1 cellular context compared by ENCODE assay signal in the genomic region with DNA sequence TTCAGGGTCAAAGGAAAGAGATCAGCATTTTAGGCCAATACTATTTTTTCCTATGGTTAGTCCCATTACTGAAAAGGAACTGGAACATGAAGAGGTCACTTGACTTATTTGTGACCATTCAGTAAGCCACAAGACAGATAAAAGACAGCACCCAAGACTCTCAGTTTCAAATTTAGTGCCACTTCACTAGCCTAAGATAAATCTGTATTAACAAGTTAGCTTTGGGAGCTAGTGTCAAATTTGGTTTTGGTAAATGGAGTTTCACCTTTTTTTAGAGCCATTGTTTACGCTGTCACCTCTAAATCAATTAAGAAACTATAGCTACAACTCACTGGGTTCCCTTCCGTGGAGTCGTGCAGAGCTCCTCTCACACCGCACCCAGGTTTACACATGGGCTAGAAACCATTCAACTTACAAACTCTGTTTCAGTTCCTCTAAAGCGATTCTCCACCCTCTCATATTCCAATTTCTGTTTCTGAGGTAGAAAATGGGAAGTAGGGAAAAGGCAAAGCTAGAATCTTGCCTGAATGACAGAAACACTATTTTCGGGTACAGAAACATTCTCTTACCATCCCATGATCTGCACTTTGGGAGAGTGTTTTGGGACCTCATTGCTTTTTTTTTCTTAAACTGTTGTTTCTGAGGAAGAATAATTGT.
TF ChIP-seq lines count a peak whose summit lies in the region.

No MANE protein-coding gene starts in this region.

TF ChIP-seq in GM12878, 131 proteins besides CTCF, POLR2A, EP300 and RAD21 (continues in another document):
- TF ChIP-seq, protein P1, sequence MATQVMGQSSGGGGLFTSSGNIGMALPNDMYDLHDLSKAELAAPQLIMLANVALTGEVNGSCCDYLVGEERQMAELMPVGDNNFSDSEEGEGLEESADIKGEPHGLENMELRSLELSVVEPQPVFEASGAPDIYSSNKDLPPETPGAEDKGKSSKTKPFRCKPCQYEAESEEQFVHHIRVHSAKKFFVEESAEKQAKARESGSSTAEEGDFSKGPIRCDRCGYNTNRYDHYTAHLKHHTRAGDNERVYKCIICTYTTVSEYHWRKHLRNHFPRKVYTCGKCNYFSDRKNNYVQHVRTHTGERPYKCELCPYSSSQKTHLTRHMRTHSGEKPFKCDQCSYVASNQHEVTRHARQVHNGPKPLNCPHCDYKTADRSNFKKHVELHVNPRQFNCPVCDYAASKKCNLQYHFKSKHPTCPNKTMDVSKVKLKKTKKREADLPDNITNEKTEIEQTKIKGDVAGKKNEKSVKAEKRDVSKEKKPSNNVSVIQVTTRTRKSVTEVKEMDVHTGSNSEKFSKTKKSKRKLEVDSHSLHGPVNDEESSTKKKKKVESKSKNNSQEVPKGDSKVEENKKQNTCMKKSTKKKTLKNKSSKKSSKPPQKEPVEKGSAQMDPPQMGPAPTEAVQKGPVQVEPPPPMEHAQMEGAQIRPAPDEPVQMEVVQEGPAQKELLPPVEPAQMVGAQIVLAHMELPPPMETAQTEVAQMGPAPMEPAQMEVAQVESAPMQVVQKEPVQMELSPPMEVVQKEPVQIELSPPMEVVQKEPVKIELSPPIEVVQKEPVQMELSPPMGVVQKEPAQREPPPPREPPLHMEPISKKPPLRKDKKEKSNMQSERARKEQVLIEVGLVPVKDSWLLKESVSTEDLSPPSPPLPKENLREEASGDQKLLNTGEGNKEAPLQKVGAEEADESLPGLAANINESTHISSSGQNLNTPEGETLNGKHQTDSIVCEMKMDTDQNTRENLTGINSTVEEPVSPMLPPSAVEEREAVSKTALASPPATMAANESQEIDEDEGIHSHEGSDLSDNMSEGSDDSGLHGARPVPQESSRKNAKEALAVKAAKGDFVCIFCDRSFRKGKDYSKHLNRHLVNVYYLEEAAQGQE (IDR thresholded peaks at IDR 0.05; ENCODE audit: low read depth, low read length) = no peak
- no peak for TF ChIP-seq FOS (IDR thresholded peaks at IDR 0.05; ENCODE audit: borderline replicate concordance, extremely low read depth, insufficient read length)
- no peak; the same call in 1 of the 2 replicates for TF ChIP-seq CBFB (IDR thresholded peaks at IDR 0.05; ENCODE audit: low read depth)
- TF ChIP-seq SUPT20H (IDR thresholded peaks at IDR 0.05; ENCODE audit: borderline replicate concordance, control insufficient read depth, low read depth, low read length) = no peak
- TF ChIP-seq, protein P2, sequence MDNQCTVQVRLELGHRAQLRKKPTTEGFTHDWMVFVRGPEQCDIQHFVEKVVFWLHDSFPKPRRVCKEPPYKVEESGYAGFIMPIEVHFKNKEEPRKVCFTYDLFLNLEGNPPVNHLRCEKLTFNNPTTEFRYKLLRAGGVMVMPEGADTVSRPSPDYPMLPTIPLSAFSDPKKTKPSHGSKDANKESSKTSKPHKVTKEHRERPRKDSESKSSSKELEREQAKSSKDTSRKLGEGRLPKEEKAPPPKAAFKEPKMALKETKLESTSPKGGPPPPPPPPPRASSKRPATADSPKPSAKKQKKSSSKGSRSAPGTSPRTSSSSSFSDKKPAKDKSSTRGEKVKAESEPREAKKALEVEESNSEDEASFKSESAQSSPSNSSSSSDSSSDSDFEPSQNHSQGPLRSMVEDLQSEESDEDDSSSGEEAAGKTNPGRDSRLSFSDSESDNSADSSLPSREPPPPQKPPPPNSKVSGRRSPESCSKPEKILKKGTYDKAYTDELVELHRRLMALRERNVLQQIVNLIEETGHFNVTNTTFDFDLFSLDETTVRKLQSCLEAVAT (IDR thresholded peaks at IDR 0.05) = peak; percentile 70
- no peak for TF ChIP-seq ZNF274 (IDR thresholded peaks at IDR 0.05; ENCODE audit: insufficient read depth, insufficient read length)
- TF ChIP-seq CHD4 (IDR thresholded peaks at IDR 0.05) = no peak
- peak; percentile 99 for TF ChIP-seq SPI1 (IDR thresholded peaks at IDR 0.05; ENCODE audit: borderline replicate concordance, insufficient read depth, low read depth, low read length)
- peak; percentile 97 for TF ChIP-seq NFIC (IDR thresholded peaks at IDR 0.05; ENCODE audit: low read depth, low read length)
- TF ChIP-seq GABPA (IDR thresholded peaks at IDR 0.05; ENCODE audit: low read depth) = no peak
- TF ChIP-seq, protein P3, sequence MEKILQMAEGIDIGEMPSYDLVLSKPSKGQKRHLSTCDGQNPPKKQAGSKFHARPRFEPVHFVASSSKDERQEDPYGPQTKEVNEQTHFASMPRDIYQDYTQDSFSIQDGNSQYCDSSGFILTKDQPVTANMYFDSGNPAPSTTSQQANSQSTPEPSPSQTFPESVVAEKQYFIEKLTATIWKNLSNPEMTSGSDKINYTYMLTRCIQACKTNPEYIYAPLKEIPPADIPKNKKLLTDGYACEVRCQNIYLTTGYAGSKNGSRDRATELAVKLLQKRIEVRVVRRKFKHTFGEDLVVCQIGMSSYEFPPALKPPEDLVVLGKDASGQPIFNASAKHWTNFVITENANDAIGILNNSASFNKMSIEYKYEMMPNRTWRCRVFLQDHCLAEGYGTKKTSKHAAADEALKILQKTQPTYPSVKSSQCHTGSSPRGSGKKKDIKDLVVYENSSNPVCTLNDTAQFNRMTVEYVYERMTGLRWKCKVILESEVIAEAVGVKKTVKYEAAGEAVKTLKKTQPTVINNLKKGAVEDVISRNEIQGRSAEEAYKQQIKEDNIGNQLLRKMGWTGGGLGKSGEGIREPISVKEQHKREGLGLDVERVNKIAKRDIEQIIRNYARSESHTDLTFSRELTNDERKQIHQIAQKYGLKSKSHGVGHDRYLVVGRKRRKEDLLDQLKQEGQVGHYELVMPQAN (conservative IDR thresholded peaks at IDR 0.05) = peak; percentile 13; the same call in 1 of the 2 replicates
- TF ChIP-seq RB1 (IDR thresholded peaks at IDR 0.05; ENCODE audit: borderline replicate concordance) = no peak
- peak; percentile 48; the same call in 1 of the 2 replicates for TF ChIP-seq STAT3 (IDR thresholded peaks at IDR 0.05; ENCODE audit: low read depth, low read length)
- TF ChIP-seq, protein P4, sequence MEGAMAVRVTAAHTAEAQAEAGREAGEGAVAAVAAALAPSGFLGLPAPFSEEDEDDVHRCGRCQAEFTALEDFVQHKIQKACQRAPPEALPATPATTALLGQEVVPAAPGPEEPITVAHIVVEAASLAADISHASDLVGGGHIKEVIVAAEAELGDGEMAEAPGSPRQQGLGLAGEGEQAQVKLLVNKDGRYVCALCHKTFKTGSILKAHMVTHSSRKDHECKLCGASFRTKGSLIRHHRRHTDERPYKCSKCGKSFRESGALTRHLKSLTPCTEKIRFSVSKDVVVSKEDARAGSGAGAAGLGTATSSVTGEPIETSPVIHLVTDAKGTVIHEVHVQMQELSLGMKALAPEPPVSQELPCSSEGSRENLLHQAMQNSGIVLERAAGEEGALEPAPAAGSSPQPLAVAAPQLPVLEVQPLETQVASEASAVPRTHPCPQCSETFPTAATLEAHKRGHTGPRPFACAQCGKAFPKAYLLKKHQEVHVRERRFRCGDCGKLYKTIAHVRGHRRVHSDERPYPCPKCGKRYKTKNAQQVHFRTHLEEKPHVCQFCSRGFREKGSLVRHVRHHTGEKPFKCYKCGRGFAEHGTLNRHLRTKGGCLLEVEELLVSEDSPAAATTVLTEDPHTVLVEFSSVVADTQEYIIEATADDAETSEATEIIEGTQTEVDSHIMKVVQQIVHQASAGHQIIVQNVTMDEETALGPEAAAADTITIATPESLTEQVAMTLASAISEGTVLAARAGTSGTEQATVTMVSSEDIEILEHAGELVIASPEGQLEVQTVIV (IDR thresholded peaks at IDR 0.05; ENCODE audit: borderline replicate concordance, partially characterized antibody) = no peak
- no peak for TF ChIP-seq SUZ12 (IDR thresholded peaks at IDR 0.05; ENCODE audit: unreplicated experiment)
- TF ChIP-seq ZZZ3 (IDR thresholded peaks at IDR 0.05; ENCODE audit: control insufficient read depth, insufficient read length, low read depth) = no peak
- TF ChIP-seq GATAD2B (conservative IDR thresholded peaks at IDR 0.05; ENCODE audit: low read depth) = peak; percentile 73
- no peak for TF ChIP-seq HDAC2 (IDR thresholded peaks at IDR 0.05)
- TF ChIP-seq, protein P5, sequence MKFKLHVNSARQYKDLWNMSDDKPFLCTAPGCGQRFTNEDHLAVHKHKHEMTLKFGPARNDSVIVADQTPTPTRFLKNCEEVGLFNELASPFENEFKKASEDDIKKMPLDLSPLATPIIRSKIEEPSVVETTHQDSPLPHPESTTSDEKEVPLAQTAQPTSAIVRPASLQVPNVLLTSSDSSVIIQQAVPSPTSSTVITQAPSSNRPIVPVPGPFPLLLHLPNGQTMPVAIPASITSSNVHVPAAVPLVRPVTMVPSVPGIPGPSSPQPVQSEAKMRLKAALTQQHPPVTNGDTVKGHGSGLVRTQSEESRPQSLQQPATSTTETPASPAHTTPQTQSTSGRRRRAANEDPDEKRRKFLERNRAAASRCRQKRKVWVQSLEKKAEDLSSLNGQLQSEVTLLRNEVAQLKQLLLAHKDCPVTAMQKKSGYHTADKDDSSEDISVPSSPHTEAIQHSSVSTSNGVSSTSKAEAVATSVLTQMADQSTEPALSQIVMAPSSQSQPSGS (IDR thresholded peaks at IDR 0.05; ENCODE audit: low read length) = peak; percentile 87
- TF ChIP-seq KLF5 (IDR thresholded peaks at IDR 0.05; ENCODE audit: partially characterized antibody) = no peak
- peak; percentile 81 to 84 for TF ChIP-seq BHLHE40 (IDR thresholded peaks at IDR 0.05; ENCODE audit: borderline replicate concordance in 1 of 2, low read depth in 2 of 2, low read length in 1 of 2)
- TF ChIP-seq, protein P6, sequence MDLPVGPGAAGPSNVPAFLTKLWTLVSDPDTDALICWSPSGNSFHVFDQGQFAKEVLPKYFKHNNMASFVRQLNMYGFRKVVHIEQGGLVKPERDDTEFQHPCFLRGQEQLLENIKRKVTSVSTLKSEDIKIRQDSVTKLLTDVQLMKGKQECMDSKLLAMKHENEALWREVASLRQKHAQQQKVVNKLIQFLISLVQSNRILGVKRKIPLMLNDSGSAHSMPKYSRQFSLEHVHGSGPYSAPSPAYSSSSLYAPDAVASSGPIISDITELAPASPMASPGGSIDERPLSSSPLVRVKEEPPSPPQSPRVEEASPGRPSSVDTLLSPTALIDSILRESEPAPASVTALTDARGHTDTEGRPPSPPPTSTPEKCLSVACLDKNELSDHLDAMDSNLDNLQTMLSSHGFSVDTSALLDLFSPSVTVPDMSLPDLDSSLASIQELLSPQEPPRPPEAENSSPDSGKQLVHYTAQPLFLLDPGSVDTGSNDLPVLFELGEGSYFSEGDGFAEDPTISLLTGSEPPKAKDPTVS (IDR thresholded peaks at IDR 0.05; ENCODE audit: low read depth, low read length) = no peak
- TF ChIP-seq TAF1 (IDR thresholded peaks at IDR 0.05; ENCODE audit: borderline replicate concordance, low read depth, low read length) = no peak
- TF ChIP-seq PAX5 (IDR thresholded peaks at IDR 0.05; ENCODE audit: borderline replicate concordance, low read depth, low read length) = peak; percentile 54; the same call in 1 of the 2 replicates
- no peak for TF ChIP-seq EZH2 (IDR thresholded peaks at IDR 0.05; ENCODE audit: borderline replicate concordance, control insufficient read depth, low read depth, low read length)
- peak; percentile 84 for TF ChIP-seq MTA3 (IDR thresholded peaks at IDR 0.05; ENCODE audit: borderline replicate concordance, low read length)
- peak; percentile 60 for TF ChIP-seq JUNB (IDR thresholded peaks at IDR 0.05)
- TF ChIP-seq ZSCAN29 (IDR thresholded peaks at IDR 0.05) = no peak
- TF ChIP-seq FOXM1 (IDR thresholded peaks at IDR 0.05; ENCODE audit: low read depth, low read length) = peak; percentile 90
- no peak for TF ChIP-seq SREBF2 (IDR thresholded peaks at IDR 0.05; ENCODE audit: low read length)
- peak; percentile 59 for TF ChIP-seq PML (IDR thresholded peaks at IDR 0.05; ENCODE audit: low read length)
- TF ChIP-seq, protein P7, sequence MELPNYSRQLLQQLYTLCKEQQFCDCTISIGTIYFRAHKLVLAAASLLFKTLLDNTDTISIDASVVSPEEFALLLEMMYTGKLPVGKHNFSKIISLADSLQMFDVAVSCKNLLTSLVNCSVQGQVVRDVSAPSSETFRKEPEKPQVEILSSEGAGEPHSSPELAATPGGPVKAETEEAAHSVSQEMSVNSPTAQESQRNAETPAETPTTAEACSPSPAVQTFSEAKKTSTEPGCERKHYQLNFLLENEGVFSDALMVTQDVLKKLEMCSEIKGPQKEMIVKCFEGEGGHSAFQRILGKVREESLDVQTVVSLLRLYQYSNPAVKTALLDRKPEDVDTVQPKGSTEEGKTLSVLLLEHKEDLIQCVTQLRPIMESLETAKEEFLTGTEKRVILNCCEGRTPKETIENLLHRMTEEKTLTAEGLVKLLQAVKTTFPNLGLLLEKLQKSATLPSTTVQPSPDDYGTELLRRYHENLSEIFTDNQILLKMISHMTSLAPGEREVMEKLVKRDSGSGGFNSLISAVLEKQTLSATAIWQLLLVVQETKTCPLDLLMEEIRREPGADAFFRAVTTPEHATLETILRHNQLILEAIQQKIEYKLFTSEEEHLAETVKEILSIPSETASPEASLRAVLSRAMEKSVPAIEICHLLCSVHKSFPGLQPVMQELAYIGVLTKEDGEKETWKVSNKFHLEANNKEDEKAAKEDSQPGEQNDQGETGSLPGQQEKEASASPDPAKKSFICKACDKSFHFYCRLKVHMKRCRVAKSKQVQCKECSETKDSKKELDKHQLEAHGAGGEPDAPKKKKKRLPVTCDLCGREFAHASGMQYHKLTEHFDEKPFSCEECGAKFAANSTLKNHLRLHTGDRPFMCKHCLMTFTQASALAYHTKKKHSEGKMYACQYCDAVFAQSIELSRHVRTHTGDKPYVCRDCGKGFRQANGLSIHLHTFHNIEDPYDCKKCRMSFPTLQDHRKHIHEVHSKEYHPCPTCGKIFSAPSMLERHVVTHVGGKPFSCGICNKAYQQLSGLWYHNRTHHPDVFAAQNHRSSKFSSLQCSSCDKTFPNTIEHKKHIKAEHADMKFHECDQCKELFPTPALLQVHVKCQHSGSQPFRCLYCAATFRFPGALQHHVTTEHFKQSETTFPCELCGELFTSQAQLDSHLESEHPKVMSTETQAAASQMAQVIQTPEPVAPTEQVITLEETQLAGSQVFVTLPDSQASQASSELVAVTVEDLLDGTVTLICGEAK (IDR thresholded peaks at IDR 0.05; ENCODE audit: borderline replicate concordance) = no peak
- TF ChIP-seq BRCA1 (IDR thresholded peaks at IDR 0.05; ENCODE audit: low read depth, low read length) = no peak
- peak; percentile 100 for TF ChIP-seq IKZF2 (IDR thresholded peaks at IDR 0.05)
- TF ChIP-seq MTA2 (IDR thresholded peaks at IDR 0.05; ENCODE audit: low read depth) = peak; percentile 98
- peak; percentile 54; the same call in 1 of the 2 replicates for TF ChIP-seq CREM (IDR thresholded peaks at IDR 0.05; ENCODE audit: low read depth)
- TF ChIP-seq HCFC1 (IDR thresholded peaks at IDR 0.05; ENCODE audit: low read length) = no peak
- no peak for TF ChIP-seq WRNIP1 (IDR thresholded peaks at IDR 0.05; ENCODE audit: borderline replicate concordance, low read depth, low read length)
- TF ChIP-seq, protein P8, sequence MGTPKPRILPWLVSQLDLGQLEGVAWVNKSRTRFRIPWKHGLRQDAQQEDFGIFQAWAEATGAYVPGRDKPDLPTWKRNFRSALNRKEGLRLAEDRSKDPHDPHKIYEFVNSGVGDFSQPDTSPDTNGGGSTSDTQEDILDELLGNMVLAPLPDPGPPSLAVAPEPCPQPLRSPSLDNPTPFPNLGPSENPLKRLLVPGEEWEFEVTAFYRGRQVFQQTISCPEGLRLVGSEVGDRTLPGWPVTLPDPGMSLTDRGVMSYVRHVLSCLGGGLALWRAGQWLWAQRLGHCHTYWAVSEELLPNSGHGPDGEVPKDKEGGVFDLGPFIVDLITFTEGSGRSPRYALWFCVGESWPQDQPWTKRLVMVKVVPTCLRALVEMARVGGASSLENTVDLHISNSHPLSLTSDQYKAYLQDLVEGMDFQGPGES (IDR thresholded peaks at IDR 0.05) = no peak
- TF ChIP-seq NRF1 (conservative IDR thresholded peaks at IDR 0.05; ENCODE audit: low read depth, low read length) = no peak
- TF ChIP-seq EGR1 (IDR thresholded peaks at IDR 0.05; ENCODE audit: borderline replicate concordance in 1 of 2, low read depth in 2 of 2, low read length in 2 of 2) = no peak
- peak; percentile 89 for TF ChIP-seq IRF4 (IDR thresholded peaks at IDR 0.05; ENCODE audit: low read depth, low read length)
- no peak for TF ChIP-seq HDGF (IDR thresholded peaks at IDR 0.05)
- no peak; the same call in 1 of the 2 replicates for TF ChIP-seq TCF7 (IDR thresholded peaks at IDR 0.05; ENCODE audit: borderline replicate concordance)
